ENCODE assay signal across 2 cellular contexts in genomic region chr6:129320892-129321291, GRCh38.
TF ChIP-seq lines count a peak whose summit lies in the region.

No MANE protein-coding gene starts in this region.

TF ChIP-seq in GM23338, 12 proteins besides CTCF, POLR2A, EP300 and RAD21:
- TF ChIP-seq, protein P1, sequence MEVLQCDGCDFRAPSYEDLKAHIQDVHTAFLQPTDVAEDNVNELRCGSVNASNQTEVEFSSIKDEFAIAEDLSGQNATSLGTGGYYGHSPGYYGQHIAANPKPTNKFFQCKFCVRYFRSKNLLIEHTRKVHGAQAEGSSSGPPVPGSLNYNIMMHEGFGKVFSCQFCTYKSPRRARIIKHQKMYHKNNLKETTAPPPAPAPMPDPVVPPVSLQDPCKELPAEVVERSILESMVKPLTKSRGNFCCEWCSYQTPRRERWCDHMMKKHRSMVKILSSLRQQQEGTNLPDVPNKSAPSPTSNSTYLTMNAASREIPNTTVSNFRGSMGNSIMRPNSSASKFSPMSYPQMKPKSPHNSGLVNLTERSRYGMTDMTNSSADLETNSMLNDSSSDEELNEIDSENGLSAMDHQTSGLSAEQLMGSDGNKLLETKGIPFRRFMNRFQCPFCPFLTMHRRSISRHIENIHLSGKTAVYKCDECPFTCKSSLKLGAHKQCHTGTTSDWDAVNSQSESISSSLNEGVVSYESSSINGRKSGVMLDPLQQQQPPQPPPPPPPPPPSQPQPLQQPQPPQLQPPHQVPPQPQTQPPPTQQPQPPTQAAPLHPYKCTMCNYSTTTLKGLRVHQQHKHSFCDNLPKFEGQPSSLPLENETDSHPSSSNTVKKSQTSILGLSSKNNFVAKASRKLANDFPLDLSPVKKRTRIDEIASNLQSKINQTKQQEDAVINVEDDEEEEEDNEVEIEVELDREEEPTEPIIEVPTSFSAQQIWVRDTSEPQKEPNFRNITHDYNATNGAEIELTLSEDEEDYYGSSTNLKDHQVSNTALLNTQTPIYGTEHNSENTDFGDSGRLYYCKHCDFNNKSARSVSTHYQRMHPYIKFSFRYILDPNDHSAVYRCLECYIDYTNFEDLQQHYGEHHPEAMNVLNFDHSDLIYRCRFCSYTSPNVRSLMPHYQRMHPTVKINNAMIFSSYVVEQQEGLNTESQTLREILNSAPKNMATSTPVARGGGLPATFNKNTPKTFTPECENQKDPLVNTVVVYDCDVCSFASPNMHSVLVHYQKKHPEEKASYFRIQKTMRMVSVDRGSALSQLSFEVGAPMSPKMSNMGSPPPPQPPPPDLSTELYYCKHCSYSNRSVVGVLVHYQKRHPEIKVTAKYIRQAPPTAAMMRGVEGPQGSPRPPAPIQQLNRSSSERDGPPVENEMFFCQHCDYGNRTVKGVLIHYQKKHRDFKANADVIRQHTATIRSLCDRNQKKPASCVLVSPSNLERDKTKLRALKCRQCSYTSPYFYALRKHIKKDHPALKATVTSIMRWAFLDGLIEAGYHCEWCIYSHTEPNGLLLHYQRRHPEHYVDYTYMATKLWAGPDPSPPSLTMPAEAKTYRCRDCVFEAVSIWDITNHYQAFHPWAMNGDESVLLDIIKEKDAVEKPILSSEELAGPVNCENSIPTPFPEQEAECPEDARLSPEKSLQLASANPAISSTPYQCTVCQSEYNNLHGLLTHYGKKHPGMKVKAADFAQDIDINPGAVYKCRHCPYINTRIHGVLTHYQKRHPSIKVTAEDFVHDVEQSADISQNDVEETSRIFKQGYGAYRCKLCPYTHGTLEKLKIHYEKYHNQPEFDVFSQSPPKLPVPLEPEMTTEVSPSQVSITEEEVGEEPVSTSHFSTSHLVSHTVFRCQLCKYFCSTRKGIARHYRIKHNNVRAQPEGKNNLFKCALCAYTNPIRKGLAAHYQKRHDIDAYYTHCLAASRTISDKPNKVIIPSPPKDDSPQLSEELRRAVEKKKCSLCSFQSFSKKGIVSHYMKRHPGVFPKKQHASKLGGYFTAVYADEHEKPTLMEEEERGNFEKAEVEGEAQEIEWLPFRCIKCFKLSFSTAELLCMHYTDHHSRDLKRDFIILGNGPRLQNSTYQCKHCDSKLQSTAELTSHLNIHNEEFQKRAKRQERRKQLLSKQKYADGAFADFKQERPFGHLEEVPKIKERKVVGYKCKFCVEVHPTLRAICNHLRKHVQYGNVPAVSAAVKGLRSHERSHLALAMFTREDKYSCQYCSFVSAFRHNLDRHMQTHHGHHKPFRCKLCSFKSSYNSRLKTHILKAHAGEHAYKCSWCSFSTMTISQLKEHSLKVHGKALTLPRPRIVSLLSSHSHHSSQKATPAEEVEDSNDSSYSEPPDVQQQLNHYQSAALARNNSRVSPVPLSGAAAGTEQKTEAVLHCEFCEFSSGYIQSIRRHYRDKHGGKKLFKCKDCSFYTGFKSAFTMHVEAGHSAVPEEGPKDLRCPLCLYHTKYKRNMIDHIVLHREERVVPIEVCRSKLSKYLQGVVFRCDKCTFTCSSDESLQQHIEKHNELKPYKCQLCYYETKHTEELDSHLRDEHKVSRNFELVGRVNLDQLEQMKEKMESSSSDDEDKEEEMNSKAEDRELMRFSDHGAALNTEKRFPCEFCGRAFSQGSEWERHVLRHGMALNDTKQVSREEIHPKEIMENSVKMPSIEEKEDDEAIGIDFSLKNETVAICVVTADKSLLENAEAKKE (CRISPR knock-in tag; IDR thresholded peaks at IDR 0.05), result no peak
- no peak for TF ChIP-seq STAT1 (IDR thresholded peaks at IDR 0.05; ENCODE audit: unreplicated experiment)
- no peak for TF ChIP-seq EZH2 (IDR thresholded peaks at IDR 0.05; ENCODE audit: low read depth, unreplicated experiment)
- no peak for TF ChIP-seq EZH2phosphoT487 (IDR thresholded peaks at IDR 0.05; ENCODE audit: unreplicated experiment)
- TF ChIP-seq, protein P2, sequence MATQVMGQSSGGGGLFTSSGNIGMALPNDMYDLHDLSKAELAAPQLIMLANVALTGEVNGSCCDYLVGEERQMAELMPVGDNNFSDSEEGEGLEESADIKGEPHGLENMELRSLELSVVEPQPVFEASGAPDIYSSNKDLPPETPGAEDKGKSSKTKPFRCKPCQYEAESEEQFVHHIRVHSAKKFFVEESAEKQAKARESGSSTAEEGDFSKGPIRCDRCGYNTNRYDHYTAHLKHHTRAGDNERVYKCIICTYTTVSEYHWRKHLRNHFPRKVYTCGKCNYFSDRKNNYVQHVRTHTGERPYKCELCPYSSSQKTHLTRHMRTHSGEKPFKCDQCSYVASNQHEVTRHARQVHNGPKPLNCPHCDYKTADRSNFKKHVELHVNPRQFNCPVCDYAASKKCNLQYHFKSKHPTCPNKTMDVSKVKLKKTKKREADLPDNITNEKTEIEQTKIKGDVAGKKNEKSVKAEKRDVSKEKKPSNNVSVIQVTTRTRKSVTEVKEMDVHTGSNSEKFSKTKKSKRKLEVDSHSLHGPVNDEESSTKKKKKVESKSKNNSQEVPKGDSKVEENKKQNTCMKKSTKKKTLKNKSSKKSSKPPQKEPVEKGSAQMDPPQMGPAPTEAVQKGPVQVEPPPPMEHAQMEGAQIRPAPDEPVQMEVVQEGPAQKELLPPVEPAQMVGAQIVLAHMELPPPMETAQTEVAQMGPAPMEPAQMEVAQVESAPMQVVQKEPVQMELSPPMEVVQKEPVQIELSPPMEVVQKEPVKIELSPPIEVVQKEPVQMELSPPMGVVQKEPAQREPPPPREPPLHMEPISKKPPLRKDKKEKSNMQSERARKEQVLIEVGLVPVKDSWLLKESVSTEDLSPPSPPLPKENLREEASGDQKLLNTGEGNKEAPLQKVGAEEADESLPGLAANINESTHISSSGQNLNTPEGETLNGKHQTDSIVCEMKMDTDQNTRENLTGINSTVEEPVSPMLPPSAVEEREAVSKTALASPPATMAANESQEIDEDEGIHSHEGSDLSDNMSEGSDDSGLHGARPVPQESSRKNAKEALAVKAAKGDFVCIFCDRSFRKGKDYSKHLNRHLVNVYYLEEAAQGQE (IDR thresholded peaks at IDR 0.05; ENCODE audit: unreplicated experiment), result no peak
- no peak for TF ChIP-seq NANOG (IDR thresholded peaks at IDR 0.05; ENCODE audit: borderline replicate concordance)
- TF ChIP-seq POLR2AphosphoS5 (IDR thresholded peaks at IDR 0.05; ENCODE audit: low read depth), result no peak
- TF ChIP-seq CREB1 (CRISPR knock-in tag; IDR thresholded peaks at IDR 0.05; ENCODE audit: low read depth), result no peak

TF ChIP-seq in H1, 55 proteins besides CTCF, POLR2A, EP300 and RAD21:
- TF ChIP-seq TBP (IDR thresholded peaks at IDR 0.05; ENCODE audit: low read depth, low read length), result no peak
